8 cellular contexts compared by ENCODE assay signal in genomic region chr13:42991892-42992584, GRCh38. TPM values are rescaled to one million over a fixed set of nuclear protein-coding genes. Genes with fewer than 3 reads are reported as not detected.
A peak's percentile ranks its signal among the peaks of the same experiment; 100 is the strongest.
DNase-seq lines count a peak whose midpoint lies in the region; ATAC-seq and TF ChIP-seq lines count a peak whose summit lies in the region.

EPSTI1 (minus strand) TSS chr13:42992241; CDS start chr13:42992165, 76 bp downstream.

- H3K27me3 ChIP-seq in DOHH2 (ENCODE audit: control insufficient read depth, low read length) (no peaks in the 10 kb centered on the region), ectodermal cell (ENCODE audit: control insufficient read depth, insufficient read depth, low read length, poor library complexity, severe bottlenecking) (peaks cover 20% of the 10 kb centered on the region)

- H3K27me3 Mint-ChIP-seq in activated CD4-positive, alpha-beta memory T cell treated with anti-CD3 and anti-CD28 coated beads for 36 hours = no peaks in the 10 kb centered on the region

- H3K9me3 ChIP-seq in DOHH2 (ENCODE audit: control insufficient read depth, insufficient read depth, low read length) = no peaks in the 10 kb centered on the region
- H3K9me3 ChIP-seq in ectodermal cell (ENCODE audit: control insufficient read depth, low read length) = no peaks in the 10 kb centered on the region

- peak within 1 kb of the TSS; percentile 97 for H3K27ac Mint-ChIP-seq in activated CD4-positive, alpha-beta memory T cell treated with anti-CD3 and anti-CD28 coated beads for 36 hours

- no peaks in the 10 kb centered on the region for H3K36me3 ChIP-seq in DOHH2 (ENCODE audit: control insufficient read depth, low read length)
- H3K36me3 ChIP-seq in ectodermal cell (ENCODE audit: control insufficient read depth, insufficient read depth, low read length) = no peaks in the 10 kb centered on the region

- CTCF ChIA-PET in activated CD4-positive, alpha-beta memory T cell treated with anti-CD3 and anti-CD28 coated beads for 36 hours (lab: Charles Lee) = interaction anchor here (0.8 to 5.8 kb wide), 6 partner anchors 20 to 813 kb away, joined by 3 to 32 read pairs (median 5); partner anchors contain the start of gene DNAJC15

- no peaks in the 10 kb centered on the region for H4K20me1 ChIP-seq in DOHH2 (ENCODE audit: control insufficient read depth, insufficient read depth, low read depth, low read length)

- peaks cover 42% of the 10 kb centered on the region for H3K4me1 Mint-ChIP-seq in activated CD4-positive, alpha-beta memory T cell treated with anti-CD3 and anti-CD28 coated beads for 36 hours (ENCODE audit: low read depth)

- no peak within 1 kb of the TSS for H3K27ac ChIP-seq in DOHH2 (ENCODE audit: low read depth, low read length)
- no peak within 1 kb of the TSS for H3K27ac ChIP-seq in ectodermal cell (ENCODE audit: insufficient read depth, low read depth, low read length, poor library complexity, severe bottlenecking)

- H3K4me1 ChIP-seq in DOHH2 (ENCODE audit: control insufficient read depth, low read length) (peaks cover 27% of the 10 kb centered on the region), ectodermal cell (ENCODE audit: control insufficient read depth, insufficient read depth, low read length) (no peaks in the 10 kb centered on the region)

- no peaks in the 10 kb centered on the region for H3K79me2 ChIP-seq in DOHH2 (ENCODE audit: control insufficient read depth, low read length)

- POLR2A ChIA-PET in activated CD4-positive, alpha-beta memory T cell treated with anti-CD3 and anti-CD28 coated beads for 36 hours (lab: Charles Lee) = interaction anchor here (0.6 to 3.6 kb wide), 7 partner anchors 9 to 597 kb away, joined by 3 to 16 read pairs (median 3); partner anchors contain the start of gene DNAJC15

- 9 to 10% methylated on average over 44 of the region's 44 CpGs for WGBS in ectodermal cell, 2 experiments

- H3F3A ChIP-seq in DOHH2 (ENCODE audit: control insufficient read depth, insufficient read depth) = no peaks in the 10 kb centered on the region; the same call in 1 of the 2 replicates

- DNase-seq in KG1 (lab: John Stamatoyannopoulos, UW) = peak; percentile 75
- peak; percentile 84 for DNase-seq in activated CD4-positive, alpha-beta memory T cell treated with anti-CD3 and anti-CD28 coated beads for 36 hours
- peak; percentile 71 for DNase-seq in medulla oblongata (ENCODE audit: extremely low spot score)
- DNase-seq in stimulated activated CD8-positive, alpha-beta memory T cell treated with anti-CD3 and anti-CD28 coated beads, Interleukin-12 subunit alpha, Interleukin-12 subunit beta, amount 100 ng/mL, for 4 hours (ENCODE audit: low read depth) = peak; percentile 66
- no peak for DNase-seq in GOT3 (lab: John Stamatoyannopoulos, UW)

- peak within 1 kb of the TSS; percentile 76 for H3K4me3 ChIP-seq in DOHH2 (ENCODE audit: low read length)
- H3K4me3 ChIP-seq in ectodermal cell (ENCODE audit: insufficient read depth, low read depth, low read length) = peak within 1 kb of the TSS; percentile 25

- peak within 1 kb of the TSS; percentile 88 for H3K4me2 ChIP-seq in DOHH2 (ENCODE audit: low read length)

- no peak for TF ChIP-seq CTCF in DOHH2 (IDR thresholded peaks at IDR 0.05; ENCODE audit: low read depth, low read length, poor library complexity, severe bottlenecking)

- intact Hi-C loops in activated CD4-positive, alpha-beta memory T cell treated with anti-CD3 and anti-CD28 coated beads for 36 hours (cut with micrococcal nuclease) = loop anchor here (1.0 to 10.0 kb wide), 9 partner anchors 23 to 883 kb away; partner anchors contain the start of genes AKAP11, CCDC122, DNAJC15 and LACC1

- H3K9me3 Mint-ChIP-seq in activated CD4-positive, alpha-beta memory T cell treated with anti-CD3 and anti-CD28 coated beads for 36 hours = no peaks in the 10 kb centered on the region

- peaks cover 4% of the 10 kb centered on the region for H3K36me3 Mint-ChIP-seq in activated CD4-positive, alpha-beta memory T cell treated with anti-CD3 and anti-CD28 coated beads for 36 hours

- peak; percentile 72 for ATAC-seq in GM21576 (IDR thresholded peaks at IDR 0.05; ENCODE audit: unreplicated experiment)

- H3K9me2 ChIP-seq in DOHH2 (replicated peaks; ENCODE audit: control insufficient read depth, low read length) = no peaks in the 10 kb centered on the region

- H3K4me3 Mint-ChIP-seq in activated CD4-positive, alpha-beta memory T cell treated with anti-CD3 and anti-CD28 coated beads for 36 hours = peak within 1 kb of the TSS; percentile 86

RNA-seq across cellular contexts. Expression of gene EPSTI1, which starts in this region (rescaled TPM):
- 10 to 100 TPM; 21.1 to 21.9 TPM for total RNA-seq in activated CD4-positive, alpha-beta memory T cell treated with anti-CD3 and anti-CD28 coated beads for 36 hours
- 0.89 TPM for polyA plus RNA-seq in ectodermal cell (2013, experiment 1 of 4)
- 0.30 TPM for polyA plus RNA-seq in ectodermal cell (2013, experiment 2 of 4)
- 0.75 TPM for polyA plus RNA-seq in ectodermal cell (2013, experiment 3 of 4)
- polyA plus RNA-seq in ectodermal cell (2013, experiment 4 of 4) = 0.77 TPM
